Comparison of ENCODE assay signal across 10 cellular contexts in genomic region chr10:60611291-60611747, GRCh38.
A peak's percentile ranks its signal among the peaks of the same experiment; 100 is the strongest.
DNase-seq lines count a peak whose midpoint lies in the region; ATAC-seq and TF ChIP-seq lines count a peak whose summit lies in the region.
"Had no signal": no experiment of that assay in that cellular context is flagged by ENCODE, and none has a peak within 500 bp of the region (broad histone marks: within the 10 kb centered on the region; RNA-seq: fewer than 3 reads in every experiment).

No MANE protein-coding gene starts in this region.

- H3K27me3 ChIP-seq in adipocyte (replicated peaks; ENCODE audit: control insufficient read depth, insufficient read depth, low read length) (no peaks in the 10 kb centered on the region), upper lobe of left lung (no peaks in the 10 kb centered on the region)

- H3K27ac ChIP-seq in upper lobe of left lung: no peak overlapping the region

- no peak overlapping the region for H3K9ac ChIP-seq in adipocyte (ENCODE audit: low read length)

- H3K36me3 ChIP-seq in adipocyte (ENCODE audit: control insufficient read depth, insufficient read depth, low read length, severe bottlenecking) (no peaks in the 10 kb centered on the region), upper lobe of left lung (no peaks in the 10 kb centered on the region)

- WGBS in upper lobe of left lung, 2 donors: 89 to 90% methylated on average over 5 of the region's 5 CpGs

- intact Hi-C loops in left colon (cut with DNase I, micrococcal nuclease): no loop called here

- ATAC-seq in left colon (peak; percentile 71), upper lobe of left lung (ENCODE audit: low FRiP score in 2 of 2) (no peak)
- ATAC-seq: sciatic nerve had no signal

- TF ChIP-seq CTCF in upper lobe of left lung (IDR thresholded peaks at IDR 0.05): no peak

- DNase-seq in 8988T: peak; percentile 21
- DNase-seq in HPDE6-E6E7 (ENCODE audit: extremely low spot score): peak; percentile 92
- DNase-seq in adipocyte (ENCODE audit: low read depth): peak; percentile 64
- DNase-seq in left colon: no peak
- DNase-seq in occipital lobe (lab: John Stamatoyannopoulos, UW): no peak
- DNase-seq in upper lobe of left lung: no peak
- DNase-seq in GDM1 (lab: John Stamatoyannopoulos, UW): no peak
- DNase-seq in GOT3 (lab: John Stamatoyannopoulos, UW): no peak
- DNase-seq: MV-4-11 had no signal

- H3K9me3 ChIP-seq in adipocyte (ENCODE audit: control insufficient read depth, low read length): no peaks in the 10 kb centered on the region
- H3K9me3 ChIP-seq in upper lobe of left lung: no peaks in the 10 kb centered on the region

- TF ChIP-seq EP300 in upper lobe of left lung (IDR thresholded peaks at IDR 0.05): no peak

- no peak for TF ChIP-seq POLR2A in upper lobe of left lung (IDR thresholded peaks at IDR 0.05)

- H3K4me1 ChIP-seq in adipocyte (ENCODE audit: control insufficient read depth, insufficient read depth, low read length) (peaks cover 6% of the 10 kb centered on the region), upper lobe of left lung (no peaks in the 10 kb centered on the region)

- H3K4me3 ChIP-seq in adipocyte (ENCODE audit: low read length) (no peak overlapping the region), upper lobe of left lung (no peak overlapping the region)

Comparison
In these comparisons a context has a peak if more than half of its experiments do, and no peak if none do; other contexts are left out.
1. DNase-seq: peak in 8988T (single experiment), HPDE6-E6E7 (single experiment) and adipocyte (single experiment); none in left colon (0 of 2), occipital lobe (single experiment), upper lobe of left lung (0 of 2), GDM1 (single experiment) and GOT3 (single experiment).